ENCODE assay signal across 11 cellular contexts in genomic region chr1:202107801-202108731, GRCh38. TPM values are rescaled to one million over a fixed set of nuclear protein-coding genes. Genes with fewer than 3 reads are reported as not detected.
DNase-seq lines count a peak whose midpoint lies in the region; ATAC-seq and TF ChIP-seq lines count a peak whose summit lies in the region.
"Had no signal": no experiment of that assay in that cellular context is flagged by ENCODE, and none has a peak within 500 bp of the region (broad histone marks: within the 10 kb centered on the region; RNA-seq: fewer than 3 reads in every experiment).

No MANE protein-coding gene starts in this region.

- H3K56ac ChIP-seq in mesendoderm (ENCODE audit: low read length): peak overlapping the region; percentile 17

- no peaks in the 10 kb centered on the region for H4K20me1 ChIP-seq in mammary epithelial cell (ENCODE audit: insufficient read depth, low read length)

- intact Hi-C loops in mammary epithelial cell (cut with micrococcal nuclease): no loop called here

- no peak overlapping the region for H2BK15ac ChIP-seq in mesendoderm (replicated peaks; ENCODE audit: low read depth)

- WGBS in mammary epithelial cell (ENCODE audit: low coverage, missing lambda C conversion rate): 73% methylated on average over 12 of the region's 13 CpGs
- no CpG with 5 or more reads among the region's 13 CpGs for WGBS in mesendoderm (ENCODE audit: extremely low coverage, insufficient coverage, low lambda C conversion rate)

- H3K27ac ChIP-seq in C4-2B (peak overlapping the region; percentile 36), mammary epithelial cell (ENCODE audit: insufficient read depth, low read depth, low read length) (no peak overlapping the region), mesendoderm (ENCODE audit: low read depth, low read length) (no peak overlapping the region)
- H3K27ac ChIP-seq: spleen had no signal

- H3K27me3 ChIP-seq in mammary epithelial cell (ENCODE audit: insufficient read depth, low read length): no peaks in the 10 kb centered on the region
- no peaks in the 10 kb centered on the region for H3K27me3 ChIP-seq in mesendoderm (ENCODE audit: insufficient read depth, low read length, poor library complexity)

- ATAC-seq in HG03565 (IDR thresholded peaks at IDR 0.05; ENCODE audit: unreplicated experiment): no peak
- ATAC-seq: CD8-positive, alpha-beta T cell had no signal

- no peak overlapping the region for H4K8ac ChIP-seq in mesendoderm (ENCODE audit: low read depth, low read length)

- no peak overlapping the region for H3K23ac ChIP-seq in mesendoderm (ENCODE audit: low read length)

- H3K36me3 ChIP-seq in mammary epithelial cell (ENCODE audit: insufficient read depth, low read length): no peaks in the 10 kb centered on the region
- H3K36me3 ChIP-seq in mesendoderm (ENCODE audit: control insufficient read depth, insufficient read depth, low read length): no peaks in the 10 kb centered on the region
- H3K36me3 ChIP-seq: spleen had no signal

- DNase-seq in NCI-H146 treated with DMSO at 0.1 percent for 48 hours (lab: John Stamatoyannopoulos, UW; ENCODE audit: unreplicated experiment): peak; percentile 28
- peak; percentile 60 for DNase-seq in mammary epithelial cell
- peak; percentile 54 for DNase-seq in mesendoderm
- no peak for DNase-seq in activated CD4-positive, alpha-beta T cell treated with anti-CD3 and anti-CD28 coated beads for 1 hour
- DNase-seq in kidney glomerular epithelial cell (lab: John Stamatoyannopoulos, UW): no peak
- DNase-seq in stimulated activated CD4-positive, alpha-beta T cell treated with anti-CD3 and anti-CD28 coated beads, Interleukin-4, amount 100 ng/mL, for 1 hour: no peak
- DNase-seq: activated naive CD4-positive, alpha-beta T cell treated with Interleukin-2 at 50 U/mL for 16 hours; CD8-positive, alpha-beta T cell; spleen had no signal

- dilution Hi-C loops in mammary epithelial cell (cut with HindIII; ENCODE audit: low sequenced_read_pairs): loop anchor here (5.0 to 10.0 kb wide), 2 partner anchors 51 to 83 kb away; no protein-coding TSS in a partner anchor

- no peak overlapping the region for H3K9ac ChIP-seq in mammary epithelial cell (ENCODE audit: insufficient read depth, low read length)
- H3K9ac ChIP-seq in mesendoderm (ENCODE audit: low read length): no peak overlapping the region

- TF ChIP-seq CTCF in C4-2B (conservative IDR thresholded peaks at IDR 0.05) (no peak), mammary epithelial cell (conservative IDR thresholded peaks at IDR 0.05 in 1 of 2, IDR thresholded peaks at IDR 0.05 in 1 of 2; ENCODE audit: extremely low read depth in 1 of 2, insufficient read depth in 1 of 2, low read depth in 1 of 2, low read length in 2 of 2) (no peak)

- no peak overlapping the region for H2BK120ac ChIP-seq in mesendoderm (ENCODE audit: low read depth, low read length)

- no peak overlapping the region for H3K18ac ChIP-seq in mesendoderm (ENCODE audit: low read length)

- no peaks in the 10 kb centered on the region for H3K79me2 ChIP-seq in mammary epithelial cell (ENCODE audit: insufficient read depth, low read length)
- H3K79me2 ChIP-seq in mesendoderm (ENCODE audit: control insufficient read depth, insufficient read depth, low read length): no peaks in the 10 kb centered on the region

- no peak overlapping the region for H4K5ac ChIP-seq in mesendoderm (ENCODE audit: low read length)

- H3K4me1 ChIP-seq in mammary epithelial cell (ENCODE audit: insufficient read depth, low read length) (peaks cover 32% of the 10 kb centered on the region), mesendoderm (ENCODE audit: control insufficient read depth, low read depth, low read length) (peaks cover 2% of the 10 kb centered on the region)

- H3K4me2 ChIP-seq in mammary epithelial cell (ENCODE audit: insufficient read depth, low read depth, low read length) (no peak overlapping the region), mesendoderm (ENCODE audit: low read length) (no peak overlapping the region)

- CTCF ChIA-PET in mammary epithelial cell (lab: Charles Lee; ENCODE audit: low non-redundant PET): no interaction called here

- no peak overlapping the region for H2BK5ac ChIP-seq in mesendoderm (ENCODE audit: low read length)

- no peak overlapping the region for H3K4me3 ChIP-seq in mammary epithelial cell (replicated peaks in 1 of 3; ENCODE audit: insufficient read depth in 1 of 3, low read depth in 2 of 3, low read length in 3 of 3)
- no peak overlapping the region for H3K4me3 ChIP-seq in mesendoderm (ENCODE audit: low read length)
- H3K4me3 ChIP-seq: spleen had no signal

- H2AFZ ChIP-seq in mammary epithelial cell (ENCODE audit: low read depth, low read length): no peak overlapping the region

- H2AK5ac ChIP-seq in mesendoderm (ENCODE audit: low read length): peak overlapping the region; percentile 50

- BruUV-seq in mammary epithelial cell (replicated peaks; lab: Mats Ljungman, UMichigan): no TSS peak

- no peak overlapping the region for H3K4ac ChIP-seq in mesendoderm (ENCODE audit: low read depth, low read length)

- H3K79me1 ChIP-seq in mesendoderm (ENCODE audit: low read length): no peaks in the 10 kb centered on the region

- H3K9me3 ChIP-seq in mammary epithelial cell (replicated peaks; ENCODE audit: insufficient read depth, low read length): no peaks in the 10 kb centered on the region
- H3K9me3 ChIP-seq: spleen had no signal

- in situ Hi-C loops in mammary epithelial cell (cut with MboI; ENCODE audit: low sequenced_read_pairs in 2 of 2): no loop called here

RNA-seq across cellular contexts. Expression of gene GPR37L1, which starts 14.7 kb away (rescaled TPM):
- total RNA-seq in mammary epithelial cell: not detected
- polyA plus RNA-seq in mammary epithelial cell: 0.02 TPM
- polyA minus RNA-seq in mammary epithelial cell: not detected
- 0.01 TPM for polyA plus RNA-seq in mesendoderm (2013, experiment 1 of 2)
- polyA plus RNA-seq in mesendoderm (2013, experiment 2 of 2): 0.03 TPM
- total RNA-seq: CD8-positive, alpha-beta T cell; spleen had no signal

RNA-seq across cellular contexts. Expression of gene ARL8A, which starts 36.5 kb away (rescaled TPM):
- total RNA-seq in mammary epithelial cell: 10 to 100 TPM; 36.7 to 56.2 TPM
- polyA plus RNA-seq in mammary epithelial cell: 33.9 TPM
- polyA minus RNA-seq in mammary epithelial cell: 21.9 TPM
- 32.9 TPM for polyA plus RNA-seq in mesendoderm (2013, experiment 1 of 2)
- 31.1 TPM for polyA plus RNA-seq in mesendoderm (2013, experiment 2 of 2)

RNA-seq across cellular contexts. Expression of gene PTPN7, which starts 52.3 kb away (rescaled TPM):
- total RNA-seq in mammary epithelial cell: not detected
- 0.03 TPM for polyA plus RNA-seq in mammary epithelial cell
- polyA minus RNA-seq in mammary epithelial cell: not detected
- 0.65 TPM for polyA plus RNA-seq in mesendoderm (2013, experiment 1 of 2)
- 0.49 TPM for polyA plus RNA-seq in mesendoderm (2013, experiment 2 of 2)

Comparison
In these comparisons a context has a peak if more than half of its experiments do, and no peak if none do; other contexts are left out.
1. DNase-seq: peak in NCI-H146 treated with DMSO at 0.1 percent for 48 hours (single experiment), mammary epithelial cell (single experiment) and mesendoderm (single experiment); none in activated CD4-positive, alpha-beta T cell treated with anti-CD3 and anti-CD28 coated beads for 1 hour (single experiment), kidney glomerular epithelial cell (single experiment) and stimulated activated CD4-positive, alpha-beta T cell treated with anti-CD3 and anti-CD28 coated beads, Interleukin-4, amount 100 ng/mL, for 1 hour (single experiment).